18 cellular contexts compared by ENCODE assay signal in the genomic region with DNA sequence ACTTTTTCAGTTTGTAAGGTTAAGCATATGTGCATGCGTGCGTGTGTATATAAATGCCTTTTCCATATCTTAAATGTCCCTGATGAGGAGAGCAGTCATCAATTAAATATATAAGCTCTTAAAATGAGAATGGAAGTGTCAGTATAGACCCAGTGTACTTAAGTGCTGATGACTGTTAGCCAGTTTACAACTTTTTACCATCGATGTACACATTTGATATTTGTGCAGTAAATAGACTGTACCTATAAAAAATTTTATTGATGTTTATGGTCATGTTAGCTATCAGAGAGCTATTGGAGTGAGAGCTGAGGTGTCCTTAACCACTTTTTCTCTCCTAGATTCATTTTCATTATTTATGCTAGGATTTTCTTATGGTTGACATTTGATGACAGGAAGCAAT.
"Had no signal": no experiment of that assay in that cellular context is flagged by ENCODE, and none has a peak within 500 bp of the region (broad histone marks: within the 10 kb centered on the region; RNA-seq: fewer than 3 reads in every experiment).

No MANE protein-coding gene starts in this region.

- H3K36me3 Mint-ChIP-seq: naive thymus-derived CD8-positive, alpha-beta T cell had no signal

- ATAC-seq: mucosa of descending colon; naive thymus-derived CD8-positive, alpha-beta T cell; sciatic nerve had no signal

- H3K4me3 ChIP-seq: hepatocyte, mucosa of descending colon, neural progenitor cell, prostate gland, stomach had no signal

- H3K4me2 ChIP-seq: hepatocyte, neural progenitor cell had no signal

- H3K27ac ChIP-seq: hepatocyte, neural progenitor cell, parathyroid adenoma, prostate gland, stomach had no signal

- H3K9ac ChIP-seq: neural progenitor cell, parathyroid adenoma had no signal

- H3K9me3 Mint-ChIP-seq: dendritic cell treated with granulocyte-macrophage colony-stimulating factor and Interleukin-4, amounts not matched to agents 40 ng/mL and 50 ng/mL, for 4 days; naive thymus-derived CD8-positive, alpha-beta T cell; neural progenitor cell had no signal

- H3K4me1 ChIP-seq: parathyroid adenoma, prostate gland, stomach had no signal

- H3K27me3 ChIP-seq: hepatocyte, neural progenitor cell, stomach had no signal

- H3K79me2 ChIP-seq: hepatocyte, parathyroid adenoma had no signal

- H3K9me3 ChIP-seq: mucosa of descending colon, prostate gland, stomach had no signal

- H3K27ac Mint-ChIP-seq: dendritic cell treated with granulocyte-macrophage colony-stimulating factor and Interleukin-4, amounts not matched to agents 40 ng/mL and 50 ng/mL, for 4 days; neural progenitor cell had no signal

- H2AFZ ChIP-seq: hepatocyte, neural progenitor cell, parathyroid adenoma had no signal

- H3K4me3 Mint-ChIP-seq: dendritic cell treated with granulocyte-macrophage colony-stimulating factor and Interleukin-4, amounts not matched to agents 40 ng/mL and 50 ng/mL, for 4 days; naive thymus-derived CD8-positive, alpha-beta T cell; neural progenitor cell had no signal

- H3K36me3 ChIP-seq: neural progenitor cell, prostate gland had no signal

- DNase-seq: erythroblast; foreskin melanocyte; head of caudate nucleus; mucosa of descending colon; naive thymus-derived CD8-positive, alpha-beta T cell; nucleus accumbens; retina; stimulated activated CD4-positive, alpha-beta T cell treated with anti-CD3 and anti-CD28 coated beads, Interleukin-2, amount 100 ng/mL, for 24 hours; stimulated activated CD4-positive, alpha-beta T cell treated with anti-CD3 and anti-CD28 coated beads, Interleukin-4, amount 100 ng/mL, for 4 hours; stimulated activated naive CD4-positive, alpha-beta T cell; stomach; trophoblast cell had no signal
